ENCODE assay signal across 1 cellular context in genomic region chr7:24962418-24962962, GRCh38.
TF ChIP-seq lines count a peak whose summit lies in the region.

No MANE protein-coding gene starts in this region.

TF ChIP-seq in GM12878, 131 proteins besides CTCF, POLR2A, EP300 and RAD21:
- no peak for TF ChIP-seq PRDM15 (CRISPR knock-in tag; IDR thresholded peaks at IDR 0.05)
- TF ChIP-seq HDAC2 (IDR thresholded peaks at IDR 0.05): no peak
- TF ChIP-seq HDAC6 (IDR thresholded peaks at IDR 0.05; ENCODE audit: unreplicated experiment): no peak
- TF ChIP-seq PAX8 (IDR thresholded peaks at IDR 0.05): no peak
- TF ChIP-seq MEF2A (IDR thresholded peaks at IDR 0.05; ENCODE audit: insufficient read depth, low read depth, low read length): no peak
- TF ChIP-seq ATF3 (IDR thresholded peaks at IDR 0.05; ENCODE audit: borderline replicate concordance, extremely low read depth, low read depth, low read length): no peak
- no peak for TF ChIP-seq CBX5 (IDR thresholded peaks at IDR 0.05; ENCODE audit: low read depth)
